ENCODE assay signal across 1 cellular context in the genomic region with DNA sequence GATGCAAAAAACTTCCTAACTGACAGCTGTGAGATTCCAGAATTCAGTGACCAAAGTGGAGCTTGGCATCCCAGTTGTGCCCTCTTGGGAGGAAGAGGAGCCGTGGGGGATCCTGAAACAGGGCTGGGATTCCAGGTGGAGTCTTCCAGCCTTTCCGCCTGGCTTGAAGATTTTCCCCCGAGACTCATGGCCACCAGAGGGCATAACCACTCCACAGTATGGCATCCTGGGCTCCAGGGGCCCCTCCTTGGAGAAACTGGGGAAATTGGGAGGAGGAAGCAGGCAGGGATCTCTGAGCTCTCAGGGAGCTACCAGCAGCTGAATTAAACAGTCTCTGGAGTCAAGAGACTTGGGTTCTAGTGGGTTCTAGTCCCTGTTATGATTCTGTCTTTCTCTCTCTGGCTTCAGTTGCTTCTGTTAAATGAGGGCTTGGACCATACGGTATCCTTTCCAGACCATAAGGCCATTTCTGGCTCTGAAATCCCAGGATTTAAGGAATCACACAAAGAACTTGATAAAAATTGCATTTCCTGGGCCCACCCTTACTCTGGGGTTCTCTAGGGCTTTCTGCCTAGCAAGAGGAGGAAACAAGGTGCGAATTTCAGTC.
TF ChIP-seq lines count a peak whose summit lies in the region.

No MANE protein-coding gene starts in this region.

TF ChIP-seq in H1, 55 proteins besides CTCF, POLR2A, EP300 and RAD21 (continued from another document):
- TF ChIP-seq BACH1 (IDR thresholded peaks at IDR 0.05; ENCODE audit: low read length), result peak; percentile 7; the same call in 1 of the 2 replicates
